ENCODE assay signal across 24 cellular contexts in genomic region chr1:218486108-218486507, GRCh38.
"Had no signal": no experiment of that assay in that cellular context is flagged by ENCODE, and none has a peak within 500 bp of the region (broad histone marks: within the 10 kb centered on the region; RNA-seq: fewer than 3 reads in every experiment).

No MANE protein-coding gene starts in this region.

- H3K27ac ChIP-seq: coronary artery, esophagus muscularis mucosa, foreskin keratinocyte, heart right ventricle, left lung, psoas muscle, suprapubic skin, transverse colon had no signal

- ATAC-seq: heart right ventricle; left cardiac atrium; left lung; naive thymus-derived CD8-positive, alpha-beta T cell; psoas muscle; right cardiac atrium; stimulated activated naive B cell treated with anti-CD40 and anti-IgM and Interleukin-4, amounts not matched to agents 10 μg/mL and 1 μg/mL and 100 μg/mL, for 72 hours; stimulated activated naive CD8-positive, alpha-beta T cell treated with anti-CD3 and anti-CD28 coated beads, Interleukin-15, amount 100 ng/mL, for 72 hours had no signal

- H3K36me3 ChIP-seq: esophagus muscularis mucosa, heart right ventricle, left lung, suprapubic skin, transverse colon had no signal

- H3K9me3 ChIP-seq: esophagus muscularis mucosa, heart right ventricle, left lung, psoas muscle, suprapubic skin, transverse colon had no signal

- H3K27me3 ChIP-seq: esophagus muscularis mucosa, foreskin keratinocyte, heart right ventricle, left lung, suprapubic skin, transverse colon had no signal

- H3K4me3 ChIP-seq: coronary artery, esophagus muscularis mucosa, heart right ventricle, left lung, psoas muscle, suprapubic skin, transverse colon had no signal

- DNase-seq: dermis blood vessel endothelial cell; effector memory CD4-positive, alpha-beta T cell; foreskin keratinocyte; glutamatergic neuron; heart right ventricle; hippocampal formation; left cardiac atrium; left lung; mammary epithelial cell; naive thymus-derived CD8-positive, alpha-beta T cell; nephron progenitor cell; nucleus accumbens; posterior cingulate gyrus; psoas muscle; right cardiac atrium; small intestine; stimulated activated CD4-positive, alpha-beta T cell treated with anti-CD3 and anti-CD28 coated beads, Interleukin-15, amount 100 ng/mL, for 24 hours; stimulated activated CD4-positive, alpha-beta T cell treated with anti-CD3 and anti-CD28 coated beads, Interleukin-2, amount 100 ng/mL, for 48 hours; stimulated activated naive B cell treated with anti-CD40 and anti-IgM and Interleukin-4, amounts not matched to agents 10 μg/mL and 1 μg/mL and 100 μg/mL, for 72 hours; stimulated activated naive CD8-positive, alpha-beta T cell treated with anti-CD3 and anti-CD28 coated beads, Interleukin-15, amount 100 ng/mL, for 72 hours; transverse colon had no signal
